In genomic region chr6:31403283-31403989, GRCh38 we compare ENCODE assay signal across 8 cellular contexts. TPM values are rescaled to one million over a fixed set of nuclear protein-coding genes. Genes with fewer than 3 reads are reported as not detected.
DNase-seq lines count a peak whose midpoint lies in the region; ATAC-seq and TF ChIP-seq lines count a peak whose summit lies in the region.

MICA (plus strand) TSS chr6:31403595; CDS start chr6:31403633, 38 bp downstream.

- CTCF ChIA-PET in CD8-positive, alpha-beta memory T cell (lab: Charles Lee) = interaction anchor here (1.1 to 1.5 kb wide), 2 partner anchors 39 to 206 kb away, joined by 4 to 5 read pairs; no protein-coding TSS in a partner anchor

- H3K4me3 ChIP-seq in CD8-positive, alpha-beta memory T cell (ENCODE audit: low read length) = peak within 1 kb of the TSS; percentile 76
- peak within 1 kb of the TSS; percentile 65 for H3K4me3 ChIP-seq in LNCaP clone FGC (ENCODE audit: low read depth, low read length)

- peak within 1 kb of the TSS; percentile 88 to 98 (median 92) for H3K4me3 Mint-ChIP-seq in CD8-positive, alpha-beta memory T cell

- H3K9me3 Mint-ChIP-seq in CD8-positive, alpha-beta memory T cell = no peaks in the 10 kb centered on the region

- no peaks in the 10 kb centered on the region for H3K27me3 Mint-ChIP-seq in CD8-positive, alpha-beta memory T cell

- DNase-seq in CD8-positive, alpha-beta memory T cell = peak; percentile 58 to 81 (median 63)
- peak; percentile 46 for DNase-seq in LNCaP clone FGC (ENCODE audit: low read depth)
- DNase-seq in activated CD4-positive, alpha-beta T cell treated with anti-CD3 and anti-CD28 coated beads for 24 hours (ENCODE audit: low read depth in 2 of 2) = peak; percentile 55 to 71
- DNase-seq in kidney glomerular epithelial cell (lab: John Stamatoyannopoulos, UW) = peak; percentile 87
- DNase-seq in stimulated activated CD4-positive, alpha-beta T cell treated with anti-CD3 and anti-CD28 coated beads, Interleukin-15, amount 100 ng/mL, for 1 hour (ENCODE audit: low read depth in 1 of 2, low spot score in 1 of 2) = peak; percentile 46 to 55
- DNase-seq in NOMO-1 treated with DMSO at 0.1 percent for 48 hours (lab: John Stamatoyannopoulos, UW; ENCODE audit: unreplicated experiment) = no peak

- TF ChIP-seq CTCF in LNCaP clone FGC (IDR thresholded peaks at IDR 0.05; ENCODE audit: control insufficient read depth, extremely low read depth, insufficient read depth) = no peak

- peak within 1 kb of the TSS; percentile 57 for H3K27ac ChIP-seq in CD8-positive, alpha-beta memory T cell (ENCODE audit: low read depth, low read length)
- H3K27ac ChIP-seq in cingulate gyrus (ENCODE audit: low read depth, low read length) = peak within 1 kb of the TSS; percentile 49

- peaks cover 73 to 85% (median 78%) of the 10 kb centered on the region in 3 donors for H3K4me1 Mint-ChIP-seq in CD8-positive, alpha-beta memory T cell

- H3K36me3 Mint-ChIP-seq in CD8-positive, alpha-beta memory T cell = peaks cover 0 to 12% (median 0%) of the 10 kb centered on the region in 3 donors

- H3K27me3 ChIP-seq in CD8-positive, alpha-beta memory T cell (ENCODE audit: insufficient read depth, low read length, poor library complexity, severe bottlenecking) = no peaks in the 10 kb centered on the region

- H3K36me3 ChIP-seq in CD8-positive, alpha-beta memory T cell (ENCODE audit: insufficient read depth, low read length) = no peaks in the 10 kb centered on the region

- H3K9me3 ChIP-seq in CD8-positive, alpha-beta memory T cell (ENCODE audit: low read length) = no peaks in the 10 kb centered on the region

- peak; percentile 57 for ATAC-seq in GM21526 (IDR thresholded peaks at IDR 0.05; ENCODE audit: low FRiP score, unreplicated experiment)

- peak within 1 kb of the TSS; percentile 82 to 98 (median 92) for H3K27ac Mint-ChIP-seq in CD8-positive, alpha-beta memory T cell

- H3K4me1 ChIP-seq in CD8-positive, alpha-beta memory T cell (ENCODE audit: insufficient read depth, low read length) = peaks cover 40% of the 10 kb centered on the region

- POLR2A ChIA-PET in CD8-positive, alpha-beta memory T cell (lab: Charles Lee) = interaction anchor here (0.5 kb wide), 1 partner anchor 1081 kb away, joined by 4 read pairs; no protein-coding TSS in a partner anchor

RNA-seq across cellular contexts. Expression of gene MICA, which starts in this region (rescaled TPM):
- total RNA-seq in CD8-positive, alpha-beta memory T cell = 10 to 100 TPM; 12.4 to 12.8 TPM
- 8.2 TPM for polyA plus RNA-seq in CD8-positive, alpha-beta memory T cell
